Comparison of ENCODE assay signal across 1 cellular context in genomic region chr19:18798384-18799352, GRCh38.
TF ChIP-seq lines count a peak whose summit lies in the region.

No MANE protein-coding gene starts in this region.

TF ChIP-seq in HepG2, 621 proteins besides CTCF, POLR2A, EP300 and RAD21 (continued from another document and continues in another):
- TF ChIP-seq MLXIP (CRISPR knock-in tag; IDR thresholded peaks at IDR 0.05; ENCODE audit: borderline replicate concordance) (no peak), KDM2A (CRISPR knock-in tag; IDR thresholded peaks at IDR 0.05; ENCODE audit: borderline replicate concordance, low read depth) (0 out of 2 replicates have a peak, but pooled peaks have one; percentile 26), ARHGAP35 (CRISPR knock-in tag; IDR thresholded peaks at IDR 0.05; ENCODE audit: borderline replicate concordance) (no peak), THAP11 (CRISPR knock-in tag; IDR thresholded peaks at IDR 0.05) (peak; percentile 29; the same call in 1 of the 2 replicates), THAP8 (CRISPR knock-in tag; IDR thresholded peaks at IDR 0.05; ENCODE audit: borderline replicate concordance) (no peak), SMAD9 (CRISPR knock-in tag; IDR thresholded peaks at IDR 0.05) (no peak), HOXD1 (CRISPR knock-in tag; IDR thresholded peaks at IDR 0.05) (peak; percentile 96), ZNF121 (CRISPR knock-in tag; IDR thresholded peaks at IDR 0.05) (0 out of 2 replicates have a peak, but pooled peaks have one; percentile 9), MXI1 (IDR thresholded peaks at IDR 0.05; ENCODE audit: borderline replicate concordance, low read depth, low read length) (no peak), ZNF780A (CRISPR knock-in tag; IDR thresholded peaks at IDR 0.05) (no peak), ZNF407 (CRISPR knock-in tag; IDR thresholded peaks at IDR 0.05; ENCODE audit: not compliant biosample characterization) (no peak), FUBP1 (CRISPR knock-in tag; IDR thresholded peaks at IDR 0.05; ENCODE audit: borderline replicate concordance) (no peak), HIC2 (CRISPR knock-in tag; IDR thresholded peaks at IDR 0.05; ENCODE audit: low read depth) (no peak), ZBTB33 (CRISPR knock-in tag; IDR thresholded peaks at IDR 0.05) (no peak), ZNF672 (CRISPR knock-in tag; IDR thresholded peaks at IDR 0.05) (no peak), ZHX2 (IDR thresholded peaks at IDR 0.05; ENCODE audit: low read depth) (no peak), ZHX2 (CRISPR knock-in tag; IDR thresholded peaks at IDR 0.05; ENCODE audit: borderline replicate concordance) (no peak), ZNF263 (CRISPR knock-in tag; IDR thresholded peaks at IDR 0.05) (peak; percentile 77), ZNF20 (CRISPR knock-in tag; IDR thresholded peaks at IDR 0.05) (no peak), ZBTB8A (CRISPR knock-in tag; IDR thresholded peaks at IDR 0.05; ENCODE audit: borderline replicate concordance, low read depth) (no peak), ZNF883 (CRISPR knock-in tag; IDR thresholded peaks at IDR 0.05; ENCODE audit: not compliant biosample characterization) (no peak), ZNF709 (CRISPR knock-in tag; IDR thresholded peaks at IDR 0.05) (no peak; the same call in 1 of the 2 replicates), ZGPAT (CRISPR knock-in tag; IDR thresholded peaks at IDR 0.05) (no peak)
